In the genomic region with DNA sequence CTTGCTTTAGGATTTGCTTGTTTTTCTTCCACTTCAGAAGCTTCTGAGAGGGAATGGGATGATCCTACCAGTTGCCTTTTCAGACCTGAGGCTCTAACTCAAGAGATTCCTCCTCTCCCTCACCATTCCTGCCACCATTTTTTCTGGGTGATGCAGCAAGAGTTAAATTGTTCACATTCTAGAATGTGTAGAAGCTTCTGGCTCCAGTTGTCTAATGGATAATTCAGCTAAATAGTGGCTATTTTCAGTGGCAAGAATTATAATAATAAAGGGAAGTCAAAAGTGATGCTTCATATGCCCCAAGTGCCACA, we compare ENCODE assay signal across 2 cellular contexts.
TF ChIP-seq lines count a peak whose summit lies in the region.

No MANE protein-coding gene starts in this region.

TF ChIP-seq in SK-N-SH, 30 proteins besides CTCF, POLR2A, EP300 and RAD21 (continued from another document):
- TF ChIP-seq, protein P1, sequence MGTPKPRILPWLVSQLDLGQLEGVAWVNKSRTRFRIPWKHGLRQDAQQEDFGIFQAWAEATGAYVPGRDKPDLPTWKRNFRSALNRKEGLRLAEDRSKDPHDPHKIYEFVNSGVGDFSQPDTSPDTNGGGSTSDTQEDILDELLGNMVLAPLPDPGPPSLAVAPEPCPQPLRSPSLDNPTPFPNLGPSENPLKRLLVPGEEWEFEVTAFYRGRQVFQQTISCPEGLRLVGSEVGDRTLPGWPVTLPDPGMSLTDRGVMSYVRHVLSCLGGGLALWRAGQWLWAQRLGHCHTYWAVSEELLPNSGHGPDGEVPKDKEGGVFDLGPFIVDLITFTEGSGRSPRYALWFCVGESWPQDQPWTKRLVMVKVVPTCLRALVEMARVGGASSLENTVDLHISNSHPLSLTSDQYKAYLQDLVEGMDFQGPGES (IDR thresholded peaks at IDR 0.05; ENCODE audit: low read depth, low read length) = no peak
- TF ChIP-seq FOXM1 (IDR thresholded peaks at IDR 0.05; ENCODE audit: low read depth) = no peak
- TF ChIP-seq SIN3A (IDR thresholded peaks at IDR 0.05; ENCODE audit: borderline replicate concordance, low read depth, low read length) = no peak
- no peak for TF ChIP-seq ELF1 (IDR thresholded peaks at IDR 0.05)
- TF ChIP-seq, protein P2, sequence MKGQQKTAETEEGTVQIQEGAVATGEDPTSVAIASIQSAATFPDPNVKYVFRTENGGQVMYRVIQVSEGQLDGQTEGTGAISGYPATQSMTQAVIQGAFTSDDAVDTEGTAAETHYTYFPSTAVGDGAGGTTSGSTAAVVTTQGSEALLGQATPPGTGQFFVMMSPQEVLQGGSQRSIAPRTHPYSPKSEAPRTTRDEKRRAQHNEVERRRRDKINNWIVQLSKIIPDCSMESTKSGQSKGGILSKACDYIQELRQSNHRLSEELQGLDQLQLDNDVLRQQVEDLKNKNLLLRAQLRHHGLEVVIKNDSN (IDR thresholded peaks at IDR 0.05; ENCODE audit: borderline replicate concordance, low read depth) = no peak
- no peak for TF ChIP-seq USF2 (IDR thresholded peaks at IDR 0.05; ENCODE audit: borderline replicate concordance, low read depth, low read length)
- no peak for TF ChIP-seq EZH2phosphoT487 (IDR thresholded peaks at IDR 0.05; ENCODE audit: borderline replicate concordance, low read depth)
- no peak for TF ChIP-seq TEAD4 (IDR thresholded peaks at IDR 0.05; ENCODE audit: borderline replicate concordance, insufficient read depth)
- TF ChIP-seq, protein P3, sequence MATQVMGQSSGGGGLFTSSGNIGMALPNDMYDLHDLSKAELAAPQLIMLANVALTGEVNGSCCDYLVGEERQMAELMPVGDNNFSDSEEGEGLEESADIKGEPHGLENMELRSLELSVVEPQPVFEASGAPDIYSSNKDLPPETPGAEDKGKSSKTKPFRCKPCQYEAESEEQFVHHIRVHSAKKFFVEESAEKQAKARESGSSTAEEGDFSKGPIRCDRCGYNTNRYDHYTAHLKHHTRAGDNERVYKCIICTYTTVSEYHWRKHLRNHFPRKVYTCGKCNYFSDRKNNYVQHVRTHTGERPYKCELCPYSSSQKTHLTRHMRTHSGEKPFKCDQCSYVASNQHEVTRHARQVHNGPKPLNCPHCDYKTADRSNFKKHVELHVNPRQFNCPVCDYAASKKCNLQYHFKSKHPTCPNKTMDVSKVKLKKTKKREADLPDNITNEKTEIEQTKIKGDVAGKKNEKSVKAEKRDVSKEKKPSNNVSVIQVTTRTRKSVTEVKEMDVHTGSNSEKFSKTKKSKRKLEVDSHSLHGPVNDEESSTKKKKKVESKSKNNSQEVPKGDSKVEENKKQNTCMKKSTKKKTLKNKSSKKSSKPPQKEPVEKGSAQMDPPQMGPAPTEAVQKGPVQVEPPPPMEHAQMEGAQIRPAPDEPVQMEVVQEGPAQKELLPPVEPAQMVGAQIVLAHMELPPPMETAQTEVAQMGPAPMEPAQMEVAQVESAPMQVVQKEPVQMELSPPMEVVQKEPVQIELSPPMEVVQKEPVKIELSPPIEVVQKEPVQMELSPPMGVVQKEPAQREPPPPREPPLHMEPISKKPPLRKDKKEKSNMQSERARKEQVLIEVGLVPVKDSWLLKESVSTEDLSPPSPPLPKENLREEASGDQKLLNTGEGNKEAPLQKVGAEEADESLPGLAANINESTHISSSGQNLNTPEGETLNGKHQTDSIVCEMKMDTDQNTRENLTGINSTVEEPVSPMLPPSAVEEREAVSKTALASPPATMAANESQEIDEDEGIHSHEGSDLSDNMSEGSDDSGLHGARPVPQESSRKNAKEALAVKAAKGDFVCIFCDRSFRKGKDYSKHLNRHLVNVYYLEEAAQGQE (IDR thresholded peaks at IDR 0.05; ENCODE audit: low read depth, low read length) = no peak
- TF ChIP-seq GATA2 (CRISPR knock-in tag; IDR thresholded peaks at IDR 0.05) = no peak
- TF ChIP-seq CHD2 (IDR thresholded peaks at IDR 0.05; ENCODE audit: low read length, partially characterized antibody) = no peak
- TF ChIP-seq YY1 (IDR thresholded peaks at IDR 0.05; ENCODE audit: low read depth) = no peak
- no peak for TF ChIP-seq MEF2A (IDR thresholded peaks at IDR 0.05; ENCODE audit: borderline replicate concordance, low read depth)
- TF ChIP-seq RXRA (IDR thresholded peaks at IDR 0.05; ENCODE audit: borderline replicate concordance, low read depth) = no peak
- TF ChIP-seq FOSL2 (IDR thresholded peaks at IDR 0.05; ENCODE audit: borderline replicate concordance, low read depth) = no peak
- no peak for TF ChIP-seq JUND (IDR thresholded peaks at IDR 0.05)
- no peak for TF ChIP-seq PBX3 (IDR thresholded peaks at IDR 0.05)
- TF ChIP-seq FOXJ3 (CRISPR knock-in tag; IDR thresholded peaks at IDR 0.05) = no peak

TF ChIP-seq in SK-N-SH treated with all-trans-retinoic acid at 6 μM for 48 hours, 23 proteins besides CTCF, POLR2A, EP300 and RAD21 (continued from another document):
- no peak for TF ChIP-seq SNAI2 (CRISPR knock-in tag; IDR thresholded peaks at IDR 0.05)
- TF ChIP-seq, protein P4, sequence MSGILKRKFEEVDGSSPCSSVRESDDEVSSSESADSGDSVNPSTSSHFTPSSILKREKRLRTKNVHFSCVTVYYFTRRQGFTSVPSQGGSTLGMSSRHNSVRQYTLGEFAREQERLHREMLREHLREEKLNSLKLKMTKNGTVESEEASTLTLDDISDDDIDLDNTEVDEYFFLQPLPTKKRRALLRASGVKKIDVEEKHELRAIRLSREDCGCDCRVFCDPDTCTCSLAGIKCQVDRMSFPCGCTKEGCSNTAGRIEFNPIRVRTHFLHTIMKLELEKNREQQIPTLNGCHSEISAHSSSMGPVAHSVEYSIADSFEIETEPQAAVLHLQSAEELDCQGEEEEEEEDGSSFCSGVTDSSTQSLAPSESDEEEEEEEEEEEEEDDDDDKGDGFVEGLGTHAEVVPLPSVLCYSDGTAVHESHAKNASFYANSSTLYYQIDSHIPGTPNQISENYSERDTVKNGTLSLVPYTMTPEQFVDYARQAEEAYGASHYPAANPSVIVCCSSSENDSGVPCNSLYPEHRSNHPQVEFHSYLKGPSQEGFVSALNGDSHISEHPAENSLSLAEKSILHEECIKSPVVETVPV (CRISPR knock-in tag; IDR thresholded peaks at IDR 0.05) = no peak
- no peak for TF ChIP-seq RARB (CRISPR knock-in tag; IDR thresholded peaks at IDR 0.05)
- no peak for TF ChIP-seq OSR1 (CRISPR knock-in tag; IDR thresholded peaks at IDR 0.05)
- TF ChIP-seq ZC3H10 (CRISPR knock-in tag; IDR thresholded peaks at IDR 0.05) = no peak
